ENCODE assay signal across 23 cellular contexts in the genomic region with DNA sequence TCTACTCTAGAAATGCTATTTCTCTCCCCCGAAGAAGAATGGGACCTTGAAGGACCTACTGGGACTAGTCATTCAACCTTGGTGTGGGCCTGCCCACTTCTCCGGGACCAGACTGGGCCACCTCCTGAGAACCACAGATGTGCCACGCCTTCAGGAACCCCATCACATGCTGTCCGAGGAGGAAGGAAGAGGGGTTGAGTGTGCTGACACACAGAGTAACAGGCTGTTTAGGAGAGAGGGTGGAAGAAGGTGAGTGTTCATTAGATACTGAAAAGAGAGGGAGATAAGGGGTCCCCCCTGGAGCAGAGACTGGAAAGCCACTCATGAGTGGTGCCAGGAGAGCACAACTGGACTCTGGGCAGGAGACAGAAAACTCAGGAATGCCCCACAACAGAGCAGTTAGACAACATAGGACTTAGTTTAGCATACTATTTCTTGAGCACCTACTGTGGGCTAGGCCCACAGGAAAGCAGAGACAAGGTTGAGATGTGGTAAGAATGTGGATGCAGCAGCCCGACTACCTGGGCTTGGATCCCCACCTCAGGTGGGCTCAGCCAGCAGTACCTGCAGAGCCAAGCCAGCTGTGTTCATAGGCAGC.
"Had no signal": no experiment of that assay in that cellular context is flagged by ENCODE, and none has a peak within 500 bp of the region (broad histone marks: within the 10 kb centered on the region; RNA-seq: fewer than 3 reads in every experiment).

No MANE protein-coding gene starts in this region.

- ATAC-seq: effector memory CD8-positive, alpha-beta T cell; esophagus mucosa; foreskin keratinocyte; gastrocnemius medialis; gastroesophageal sphincter; heart left ventricle had no signal

- H3K36me3 ChIP-seq: colonic mucosa, esophagus squamous epithelium, gastrocnemius medialis, gastroesophageal sphincter, heart left ventricle, heart right ventricle had no signal

- H3K27me3 Mint-ChIP-seq: dendritic cell treated with granulocyte-macrophage colony-stimulating factor and Interleukin-4, amounts not matched to agents 40 ng/mL and 50 ng/mL, for 4 days had no signal

- DNase-seq: colonic mucosa; cortex of kidney; dermis blood vessel endothelial cell; dorsolateral prefrontal cortex; effector CD4-positive, alpha-beta T cell; effector memory CD4-positive, alpha-beta T cell; effector memory CD8-positive, alpha-beta T cell; endodermal cell; erythroblast; esophagus squamous epithelium; foreskin fibroblast; foreskin keratinocyte; foreskin melanocyte; gastrocnemius medialis; glutamatergic neuron; head of caudate nucleus; heart left ventricle; heart right ventricle had no signal

- H3K4me1 ChIP-seq: colonic mucosa, esophagus squamous epithelium, gastrocnemius medialis, gastroesophageal sphincter, heart left ventricle, heart right ventricle had no signal

- H3K27ac ChIP-seq: colonic mucosa, coronary artery, dorsolateral prefrontal cortex, epithelial cell of prostate, esophagus squamous epithelium, foreskin keratinocyte, gastrocnemius medialis, gastroesophageal sphincter, heart left ventricle, heart right ventricle had no signal

- H3K9me3 ChIP-seq: colonic mucosa, gastrocnemius medialis, gastroesophageal sphincter, heart left ventricle, heart right ventricle had no signal

- H3K27me3 ChIP-seq: colonic mucosa, gastrocnemius medialis, heart right ventricle had no signal

- H3K4me3 ChIP-seq: colonic mucosa, coronary artery, dorsolateral prefrontal cortex, esophagus squamous epithelium, gastrocnemius medialis, gastroesophageal sphincter, heart left ventricle, heart right ventricle had no signal

- H3K27ac Mint-ChIP-seq: dendritic cell treated with granulocyte-macrophage colony-stimulating factor and Interleukin-4, amounts not matched to agents 40 ng/mL and 50 ng/mL, for 4 days; effector memory CD8-positive, alpha-beta T cell; endodermal cell had no signal

- H3K4me3 Mint-ChIP-seq: dendritic cell treated with granulocyte-macrophage colony-stimulating factor and Interleukin-4, amounts not matched to agents 40 ng/mL and 50 ng/mL, for 4 days; effector memory CD8-positive, alpha-beta T cell; endodermal cell had no signal

- H3K9me3 Mint-ChIP-seq: dendritic cell treated with granulocyte-macrophage colony-stimulating factor and Interleukin-4, amounts not matched to agents 40 ng/mL and 50 ng/mL, for 4 days; effector memory CD8-positive, alpha-beta T cell had no signal
